29 cellular contexts compared by ENCODE assay signal in genomic region chr4:55269970-55270369, GRCh38.
DNase-seq lines count a peak whose midpoint lies in the region; ATAC-seq, FAIRE-seq and TF ChIP-seq lines count a peak whose summit lies in the region.
"Had no signal": no experiment of that assay in that cellular context is flagged by ENCODE, and none has a peak within 500 bp of the region (broad histone marks: within the 10 kb centered on the region; RNA-seq: fewer than 3 reads in every experiment).

No MANE protein-coding gene starts in this region.

- H3K27me3 Mint-ChIP-seq in neural progenitor cell (ENCODE audit: insufficient read depth, low read depth), result peaks cover 4% of the 10 kb centered on the region

- H3K27ac Mint-ChIP-seq in neural progenitor cell, result no peak overlapping the region
- H3K27ac Mint-ChIP-seq: activated naive CD8-positive, alpha-beta T cell; T-helper 1 cell treated with Interleukin-12 subunit alpha and Interleukin-12 subunit beta and Interleukin-4 antibody, amounts not matched to agents 30 μg/mL and 1 μg/mL, for 36 hours had no signal

- 57 to 60% methylated on average over 4 of the region's 4 CpGs for WGBS in tibial nerve, 2 donors

- H3K36me3 Mint-ChIP-seq in neural progenitor cell, result no peaks in the 10 kb centered on the region
- H3K36me3 Mint-ChIP-seq: activated naive CD8-positive, alpha-beta T cell had no signal

- no peaks in the 10 kb centered on the region for H3K9me1 ChIP-seq in endothelial cell of umbilical vein (replicated peaks; ENCODE audit: control insufficient read depth, extremely low read depth, insufficient read depth, low read length)

- intact Hi-C loops in endothelial cell of umbilical vein (cut with micrococcal nuclease), result loop anchor here (1.0 kb wide), 1 partner anchor 12 kb away; no protein-coding TSS in a partner anchor

- no peak for ATAC-seq in GM18502 (IDR thresholded peaks at IDR 0.05; ENCODE audit: poor library complexity, unreplicated experiment)

- H4K20me1 ChIP-seq in endothelial cell of umbilical vein (replicated peaks; ENCODE audit: control insufficient read depth, extremely low read depth, insufficient read depth, low read length), result no peaks in the 10 kb centered on the region
- no peaks in the 10 kb centered on the region for H4K20me1 ChIP-seq in neural progenitor cell (ENCODE audit: low read depth)

- no peaks in the 10 kb centered on the region for H3K79me2 ChIP-seq in endothelial cell of umbilical vein (ENCODE audit: control insufficient read depth, insufficient read depth, low read length)
- H3K79me2 ChIP-seq in neural progenitor cell (ENCODE audit: low read depth), result no peaks in the 10 kb centered on the region

- H3K4me1 ChIP-seq in SJCRH30, result no peaks in the 10 kb centered on the region
- H3K4me1 ChIP-seq in endothelial cell of umbilical vein (ENCODE audit: control insufficient read depth, extremely low read depth, insufficient read depth, low read length), result peaks cover 13% of the 10 kb centered on the region
- H3K4me1 ChIP-seq in neural progenitor cell, result no peaks in the 10 kb centered on the region
- no peaks in the 10 kb centered on the region for H3K4me1 ChIP-seq in tibial nerve
- H3K4me1 ChIP-seq: suprapubic skin had no signal

- POLR2A ChIA-PET in endothelial cell of umbilical vein (lab: Charles Lee), result interaction anchor here (0.7 to 1.7 kb wide), 3 partner anchors 93 to 149 kb away, joined by 3 to 10 read pairs (median 7); partner anchors contain the start of gene KDR

- peak; percentile 51 for TF ChIP-seq POLR2A in endothelial cell of umbilical vein (IDR thresholded peaks at IDR 0.05; ENCODE audit: low read depth, low read length)
- TF ChIP-seq POLR2A in tibial nerve (IDR thresholded peaks at IDR 0.05), result no peak

- dilution Hi-C loops in endothelial cell of umbilical vein (cut with MboI; ENCODE audit: extremely low pct_ligation_motif_present, low sequenced_read_pairs), result no loop called here

- no peaks in the 10 kb centered on the region for H3K36me3 ChIP-seq in SJCRH30
- no peaks in the 10 kb centered on the region for H3K36me3 ChIP-seq in endothelial cell of umbilical vein (ENCODE audit: control insufficient read depth in 2 of 2, extremely low read depth in 1 of 2, insufficient read depth in 2 of 2, low read length in 2 of 2)
- H3K36me3 ChIP-seq in neural progenitor cell, result no peaks in the 10 kb centered on the region
- no peaks in the 10 kb centered on the region for H3K36me3 ChIP-seq in tibial nerve
- H3K36me3 ChIP-seq: suprapubic skin had no signal

- H2AFZ ChIP-seq in endothelial cell of umbilical vein (ENCODE audit: low read depth, low read length), result no peak overlapping the region
- peak overlapping the region; percentile 15 for H2AFZ ChIP-seq in neural progenitor cell (replicated peaks)

- H3K9ac ChIP-seq in endothelial cell of umbilical vein (replicated peaks; ENCODE audit: extremely low read depth, insufficient read depth, low read length) (no peak overlapping the region), neural progenitor cell (no peak overlapping the region)

- no peaks in the 10 kb centered on the region for H3F3A ChIP-seq in neural progenitor cell (ENCODE audit: low read depth)

- TF ChIP-seq CTCF in endothelial cell of umbilical vein (IDR thresholded peaks at IDR 0.05; ENCODE audit: extremely low read depth in 1 of 2, insufficient read depth in 1 of 2, low read depth in 1 of 2, low read length in 2 of 2) (no peak), neural progenitor cell (IDR thresholded peaks at IDR 0.05) (no peak), tibial nerve (IDR thresholded peaks at IDR 0.05) (no peak)

- no peak for TF ChIP-seq EP300 in tibial nerve (IDR thresholded peaks at IDR 0.05)

- H3K4me2 ChIP-seq in endothelial cell of umbilical vein (ENCODE audit: insufficient read depth, low read length) (peak overlapping the region; percentile 9), neural progenitor cell (no peak overlapping the region)

- peak; percentile 2 for DNase-seq in NCI-H1092 (lab: John Stamatoyannopoulos, UW)
- DNase-seq in NCI-H1092 treated with DMSO at 0.1 percent for 48 hours (lab: John Stamatoyannopoulos, UW), result no peak
- peak; percentile 14 to 52 for DNase-seq in SJCRH30
- DNase-seq in endothelial cell of umbilical vein (ENCODE audit: low read depth, low spot score), result peak; percentile 96
- DNase-seq in neural progenitor cell (ENCODE audit: low spot score), result no peak
- no peak for DNase-seq in tibial nerve (ENCODE audit: low spot score in 2 of 2)
- DNase-seq in HT-29 (ENCODE audit: low spot score), result no peak
- DNase-seq: activated CD4-positive, alpha-beta T cell treated with anti-CD3 and anti-CD28 coated beads for 4 hours; activated effector memory CD4-positive, alpha-beta T cell treated with Interleukin-2 at 50 U/mL for 16 hours; activated T-cell treated with anti-CD3 and anti-CD28 coated beads for 4 hours; central memory CD4-positive, alpha-beta T cell; HCEC 1CT; Kasumi-1; mesenchymal stem cell; NCI-H1694; NCI-H2171; NCI-H524 treated with DMSO at 0.1 percent for 48 hours; RPMI8226; stimulated activated CD4-positive, alpha-beta T cell treated with anti-CD3 and anti-CD28 coated beads, Interleukin-15, amount 100 ng/mL, for 24 hours; stimulated activated naive CD4-positive, alpha-beta T cell had no signal

- no peak overlapping the region for H3K4me3 Mint-ChIP-seq in neural progenitor cell
- H3K4me3 Mint-ChIP-seq: activated naive CD8-positive, alpha-beta T cell; neural crest cell; T-helper 1 cell treated with Interleukin-12 subunit alpha and Interleukin-12 subunit beta and Interleukin-4 antibody, amounts not matched to agents 30 μg/mL and 1 μg/mL, for 36 hours had no signal

- H3K9me3 ChIP-seq in SJCRH30 (replicated peaks), result no peaks in the 10 kb centered on the region
- no peaks in the 10 kb centered on the region for H3K9me3 ChIP-seq in endothelial cell of umbilical vein (replicated peaks; ENCODE audit: control insufficient read depth, insufficient read depth, low read length)
- no peaks in the 10 kb centered on the region for H3K9me3 ChIP-seq in neural progenitor cell (ENCODE audit: low read depth)
- H3K9me3 ChIP-seq in tibial nerve, result no peaks in the 10 kb centered on the region
- H3K9me3 ChIP-seq: suprapubic skin had no signal

- H3K4me3 ChIP-seq in SJCRH30, result no peak overlapping the region
- H3K4me3 ChIP-seq in endothelial cell of umbilical vein (replicated peaks in 1 of 3; ENCODE audit: insufficient read depth in 1 of 3, low read depth in 1 of 3, low read length in 3 of 3), result no peak overlapping the region
- H3K4me3 ChIP-seq in neural progenitor cell, result no peak overlapping the region
- no peak overlapping the region for H3K4me3 ChIP-seq in tibial nerve
- H3K4me3 ChIP-seq: SK-N-MC, suprapubic skin had no signal

- peaks cover 22% of the 10 kb centered on the region for H3K4me1 Mint-ChIP-seq in neural progenitor cell
- H3K4me1 Mint-ChIP-seq: neural crest cell had no signal

- BruUV-seq in endothelial cell of umbilical vein (replicated peaks; lab: Mats Ljungman, UMichigan), result no TSS peak

- peak; percentile 89 for FAIRE-seq in endothelial cell of umbilical vein (lab: Jason Lieb, UNC)
- FAIRE-seq: astrocyte, urothelium cell line had no signal

- H3K27ac ChIP-seq in SJCRH30 (no peak overlapping the region), endothelial cell of umbilical vein (ENCODE audit: insufficient read depth, low read depth, low read length) (no peak overlapping the region), neural progenitor cell (no peak overlapping the region), tibial nerve (no peak overlapping the region)
- H3K27ac ChIP-seq: 22Rv1, SK-N-MC, suprapubic skin had no signal

- CTCF ChIA-PET in endothelial cell of umbilical vein (lab: Charles Lee), result interaction anchor here (0.6 to 1.3 kb wide), 9 partner anchors 12 to 262 kb away, joined by 3 to 8 read pairs (median 4); partner anchors contain the start of gene KDR

- H3K27me3 ChIP-seq in SJCRH30 (no peaks in the 10 kb centered on the region), endothelial cell of umbilical vein (ENCODE audit: control insufficient read depth in 2 of 2, insufficient read depth in 2 of 2, low read length in 2 of 2) (peaks cover 5 to 7% of the 10 kb centered on the region in 2 experiments), neural progenitor cell (no peaks in the 10 kb centered on the region), tibial nerve (no peaks in the 10 kb centered on the region)
- H3K27me3 ChIP-seq: suprapubic skin had no signal

- H3K9me3 Mint-ChIP-seq in neural progenitor cell, result no peaks in the 10 kb centered on the region
- H3K9me3 Mint-ChIP-seq: neural crest cell; T-helper 1 cell treated with Interleukin-12 subunit alpha and Interleukin-12 subunit beta and Interleukin-4 antibody, amounts not matched to agents 30 μg/mL and 1 μg/mL, for 36 hours had no signal

TF ChIP-seq in endothelial cell of umbilical vein, 7 proteins besides CTCF, POLR2A, EP300 and RAD21:
- peak; percentile 73 for TF ChIP-seq POLR2AphosphoS5 (IDR thresholded peaks at IDR 0.05; ENCODE audit: insufficient read depth, low read depth, low read length)
- no peak for TF ChIP-seq MAX (IDR thresholded peaks at IDR 0.05; ENCODE audit: insufficient read depth, insufficient read length)
- TF ChIP-seq MYC (IDR thresholded peaks at IDR 0.05; ENCODE audit: low read depth, low read length), result no peak
- TF ChIP-seq JUN (IDR thresholded peaks at IDR 0.05; ENCODE audit: borderline replicate concordance, insufficient read depth, insufficient read length, low read depth), result no peak
- TF ChIP-seq EZH2 (IDR thresholded peaks at IDR 0.05; ENCODE audit: borderline replicate concordance, low read depth, low read length, severe bottlenecking), result no peak
- peak; percentile 88 for TF ChIP-seq GATA2 (IDR thresholded peaks at IDR 0.05; ENCODE audit: insufficient read depth, insufficient read length, low read depth, low read length)

Comparison
In these comparisons a context has a peak if more than half of its experiments do, and no peak if none do; other contexts are left out.
1. DNase-seq: peak in NCI-H1092 (single experiment), SJCRH30 (2 of 2) and endothelial cell of umbilical vein (single experiment); none in NCI-H1092 treated with DMSO at 0.1 percent for 48 hours (single experiment), neural progenitor cell (single experiment), tibial nerve (0 of 2) and HT-29 (single experiment).